In genomic region chr17:31598921-31599571, GRCh38 we compare ENCODE assay signal across 16 cellular contexts.
DNase-seq lines count a peak whose midpoint lies in the region; ATAC-seq and TF ChIP-seq lines count a peak whose summit lies in the region.
"Had no signal": no experiment of that assay in that cellular context is flagged by ENCODE, and none has a peak within 500 bp of the region (broad histone marks: within the 10 kb centered on the region; RNA-seq: fewer than 3 reads in every experiment).

No MANE protein-coding gene starts in this region.

- H3K9me3 ChIP-seq in BLaER1 = no peaks in the 10 kb centered on the region
- H3K9me3 ChIP-seq in mesodermal cell (ENCODE audit: control insufficient read depth, low read length) = no peaks in the 10 kb centered on the region

- TF ChIP-seq CTCF in LNCaP clone FGC (IDR thresholded peaks at IDR 0.05; ENCODE audit: control insufficient read depth, extremely low read depth, insufficient read depth) = no peak
- TF ChIP-seq CTCF in VCaP (conservative IDR thresholded peaks at IDR 0.05) = no peak

- ATAC-seq in HG02840 (IDR thresholded peaks at IDR 0.05; ENCODE audit: low FRiP score, unreplicated experiment) (no peak), HG03457 (IDR thresholded peaks at IDR 0.05; ENCODE audit: unreplicated experiment) (no peak), HG02623 (IDR thresholded peaks at IDR 0.05; ENCODE audit: unreplicated experiment) (no peak)
- ATAC-seq: T-cell had no signal

- H3K4me2 ChIP-seq in BLaER1 = peak overlapping the region; percentile 92
- H3K4me2 ChIP-seq: PC-9 had no signal

- H3K27me3 ChIP-seq in BLaER1 = no peaks in the 10 kb centered on the region

- H3K27ac ChIP-seq in BLaER1 = peak overlapping the region; percentile 91
- peak overlapping the region; percentile 48 for H3K27ac ChIP-seq in VCaP
- peak overlapping the region; percentile 45 for H3K27ac ChIP-seq in mesodermal cell (ENCODE audit: low read depth, low read length, severe bottlenecking)
- H3K27ac ChIP-seq: HL-60, PC-9 had no signal

- H3K36me3 ChIP-seq in BLaER1 (0 out of 2 replicates have a peak, but pooled peaks cover 1% of the 10 kb centered on the region), mesodermal cell (ENCODE audit: control insufficient read depth, insufficient read depth, low read length) (no peaks in the 10 kb centered on the region)

- peak overlapping the region; percentile 28; the same call in 1 of the 2 replicates for H3K9ac ChIP-seq in BLaER1

- 84 to 94% methylated on average over 7 of the region's 11 CpGs for WGBS in mesodermal cell (ENCODE audit: insufficient coverage in 2 of 2), 2 experiments

- peaks cover 57% of the 10 kb centered on the region for H3K4me1 ChIP-seq in BLaER1
- peaks cover 58% of the 10 kb centered on the region for H3K4me1 ChIP-seq in mesodermal cell (ENCODE audit: control insufficient read depth, insufficient read depth, low read length, poor library complexity, severe bottlenecking)

- H4K20me1 ChIP-seq in BLaER1 = no peaks in the 10 kb centered on the region

- peak; percentile 26 for DNase-seq in LNCaP clone FGC (ENCODE audit: low read depth)
- DNase-seq in NCI-H524 (lab: John Stamatoyannopoulos, UW) = no peak
- DNase-seq: activated CD4-positive, CD25-positive, alpha-beta regulatory T cell; activated naive CD4-positive, alpha-beta T cell treated with anti-CD3 and anti-CD28 coated beads, Interleukin-2, amount 10 ng/mL, durations not matched to agents 7 days and 5 days; immature natural killer cell; occipital lobe; PC-9; small intestine; T-cell had no signal

- H3K4me3 ChIP-seq in BLaER1 (no peak overlapping the region), LNCaP clone FGC (ENCODE audit: low read depth, low read length) (no peak overlapping the region), mesodermal cell (ENCODE audit: extremely low read depth, insufficient read depth, low read length, poor library complexity, severe bottlenecking) (no peak overlapping the region)
- H3K4me3 ChIP-seq: PC-9 had no signal
